ENCODE assay signal across 8 cellular contexts in genomic region chr1:203682401-203683383, GRCh38. TPM values are rescaled to one million over a fixed set of nuclear protein-coding genes. Genes with fewer than 3 reads are reported as not detected.
A peak's percentile ranks its signal among the peaks of the same experiment; 100 is the strongest.
DNase-seq lines count a peak whose midpoint lies in the region; TF ChIP-seq lines count a peak whose summit lies in the region.

No MANE protein-coding gene starts in this region.

- DNase-seq in NCI-H82 (lab: John Stamatoyannopoulos, UW) (peak; percentile 38), NCI-H82 treated with DMSO at 0.1 percent for 48 hours (lab: John Stamatoyannopoulos, UW; ENCODE audit: unreplicated experiment) (no peak), iPS DF 19.7 (ENCODE audit: low read depth, low spot score) (peak; percentile 71), stomach (no peak), suprapubic skin (ENCODE audit: low spot score in 2 of 2) (no peak), H4 (ENCODE audit: low spot score) (no peak), cerebellar cortex (ENCODE audit: low spot score) (no peak)
- peak; percentile 78 for DNase-seq in activated CD4-positive, alpha-beta memory T cell treated with anti-CD3 and anti-CD28 coated beads for 36 hours

- no peaks in the 10 kb centered on the region for H3K9me3 ChIP-seq in stomach
- H3K9me3 ChIP-seq in suprapubic skin: no peaks in the 10 kb centered on the region

- peak overlapping the region; percentile 89 for H3K27ac Mint-ChIP-seq in activated CD4-positive, alpha-beta memory T cell treated with anti-CD3 and anti-CD28 coated beads for 36 hours

- no peak for TF ChIP-seq EP300 in stomach (IDR thresholded peaks at IDR 0.05)
- no peak for TF ChIP-seq EP300 in suprapubic skin (IDR thresholded peaks at IDR 0.05)

- peaks cover 21% of the 10 kb centered on the region for H3K36me3 Mint-ChIP-seq in activated CD4-positive, alpha-beta memory T cell treated with anti-CD3 and anti-CD28 coated beads for 36 hours

- H3K4me3 Mint-ChIP-seq in activated CD4-positive, alpha-beta memory T cell treated with anti-CD3 and anti-CD28 coated beads for 36 hours: peak overlapping the region; percentile 24

- no peak for TF ChIP-seq POLR2A in stomach (IDR thresholded peaks at IDR 0.05)
- TF ChIP-seq POLR2A in suprapubic skin (IDR thresholded peaks at IDR 0.05): no peak

- peaks cover 9 to 29% (median 16%) of the 10 kb centered on the region in 4 donors for H3K36me3 ChIP-seq in stomach
- H3K36me3 ChIP-seq in suprapubic skin: peaks cover 20% of the 10 kb centered on the region

- peak overlapping the region in 4 of 5 donors; percentile 9 to 30 (median 18) for H3K27ac ChIP-seq in stomach
- H3K27ac ChIP-seq in suprapubic skin: no peak overlapping the region

- CTCF ChIA-PET in activated CD4-positive, alpha-beta memory T cell treated with anti-CD3 and anti-CD28 coated beads for 36 hours (lab: Charles Lee): interaction anchor here (0.8 to 5.1 kb wide), 14 partner anchors 9 to 415 kb away, joined by 3 to 34 read pairs (median 4); partner anchors contain the start of gene ATP2B4

- 80 to 83% (median 81%) methylated on average over 20 of the region's 20 CpGs for whole genome bisulfite sequencing in stomach, 5 donors
- 80% methylated on average over 20 of the region's 20 CpGs for WGBS in suprapubic skin

- H3K4me1 Mint-ChIP-seq in activated CD4-positive, alpha-beta memory T cell treated with anti-CD3 and anti-CD28 coated beads for 36 hours (ENCODE audit: low read depth): peaks cover 51% of the 10 kb centered on the region

- no peaks in the 10 kb centered on the region for H3K9me3 Mint-ChIP-seq in activated CD4-positive, alpha-beta memory T cell treated with anti-CD3 and anti-CD28 coated beads for 36 hours

- no peak for TF ChIP-seq CTCF in stomach (IDR thresholded peaks at IDR 0.05)
- no peak for TF ChIP-seq CTCF in suprapubic skin (IDR thresholded peaks at IDR 0.05)

- intact Hi-C loops in activated CD4-positive, alpha-beta memory T cell treated with anti-CD3 and anti-CD28 coated beads for 36 hours (cut with micrococcal nuclease): loop anchor here (1.0 to 5.0 kb wide), 3 partner anchors 8 to 85 kb away; partner anchors contain the start of gene LAX1
- intact Hi-C loops in stomach (cut with DNase I; ENCODE audit: low total_unique reads): no loop called here

- POLR2A ChIA-PET in activated CD4-positive, alpha-beta memory T cell treated with anti-CD3 and anti-CD28 coated beads for 36 hours (lab: Charles Lee): interaction anchor here (1.0 to 2.4 kb wide), 14 partner anchors 9 to 91 kb away, joined by 3 to 16 read pairs (median 6); partner anchors contain the start of genes ATP2B4 and LAX1

- H3K4me1 ChIP-seq in stomach (peaks cover 6 to 52% (median 27%) of the 10 kb centered on the region in 4 donors), suprapubic skin (peaks cover 17% of the 10 kb centered on the region)

- H3K4me3 ChIP-seq in stomach: no peak overlapping the region
- no peak overlapping the region for H3K4me3 ChIP-seq in suprapubic skin

- no peaks in the 10 kb centered on the region for H3K27me3 Mint-ChIP-seq in activated CD4-positive, alpha-beta memory T cell treated with anti-CD3 and anti-CD28 coated beads for 36 hours

- H3K27me3 ChIP-seq in stomach (no peaks in the 10 kb centered on the region), suprapubic skin (no peaks in the 10 kb centered on the region)

RNA-seq across cellular contexts. Expression of gene ATP2B4, which starts 56.1 kb away (rescaled TPM):
- 10 to 100 TPM; 48.1 to 52.7 TPM for total RNA-seq in activated CD4-positive, alpha-beta memory T cell treated with anti-CD3 and anti-CD28 coated beads for 36 hours
- total RNA-seq in stomach (100 to 1,000 TPM in 2 of 5 donors, 10 to 100 TPM in 3; 38.5 to 353 (median 78.2) TPM), suprapubic skin (100 to 1,000 TPM; 164 to 220 (median 166) TPM)
- polyA plus RNA-seq in stomach: 10 to 100 TPM in 1 of 3 donors, 1 to 10 TPM in 2; 4.4 to 23.6 (median 4.8) TPM
- 11.8 and 17.6 TPM in 2 replicates for total RNA-seq in H4 (2014; rRNA removed; shearing (Covaris generic))

Comparison
In these comparisons a context has a peak if more than half of its experiments do, and no peak if none do; other contexts are left out.
1. DNase-seq: peak in NCI-H82 (single experiment), activated CD4-positive, alpha-beta memory T cell treated with anti-CD3 and anti-CD28 coated beads for 36 hours (single experiment) and iPS DF 19.7 (single experiment); none in NCI-H82 treated with DMSO at 0.1 percent for 48 hours (single experiment), stomach (single experiment), suprapubic skin (0 of 2), H4 (single experiment) and cerebellar cortex (single experiment).